In the genomic region with DNA sequence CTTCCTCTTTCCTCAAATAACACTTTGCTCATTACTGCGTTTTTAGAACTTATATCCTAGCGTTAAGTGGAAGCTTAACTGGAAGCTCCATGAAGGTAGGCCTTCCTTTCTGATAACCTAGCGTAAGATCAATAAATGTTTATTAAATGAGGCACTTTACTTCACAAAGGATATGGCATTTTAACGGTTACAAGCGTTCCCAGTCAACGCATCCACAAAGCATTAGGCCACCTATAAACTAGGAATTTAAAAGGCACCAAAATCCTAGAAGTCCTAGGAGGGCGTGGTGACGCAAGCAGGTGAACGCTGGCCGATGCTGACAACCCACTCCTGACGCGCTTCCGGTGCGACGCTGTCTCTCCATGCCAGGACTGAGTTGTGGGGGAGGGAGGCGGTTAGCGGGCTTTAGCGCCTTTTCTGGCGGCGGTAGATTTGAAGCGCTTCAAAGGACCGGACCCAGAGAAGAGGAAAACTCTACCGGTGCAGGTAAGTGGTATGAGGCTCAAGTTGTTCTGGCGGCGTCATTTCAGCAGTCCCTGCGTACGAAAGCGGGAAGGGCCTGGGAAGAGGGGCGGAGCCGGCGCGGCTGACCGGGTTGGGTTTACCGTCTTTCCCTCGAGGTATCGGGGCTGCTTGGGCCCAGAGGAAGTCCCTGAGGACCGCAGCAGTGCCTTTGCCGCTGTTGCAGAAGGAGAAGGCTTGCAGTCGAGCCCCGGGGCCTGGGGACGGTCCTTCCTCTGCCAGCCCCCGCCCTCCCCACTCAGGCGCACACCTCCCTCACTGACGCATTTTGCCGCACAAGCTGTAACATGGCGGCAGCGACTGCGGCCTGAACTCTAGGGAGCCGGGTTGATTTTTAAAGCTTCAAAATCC, we compare ENCODE assay signal across 1 cellular context.
TF ChIP-seq lines count a peak whose summit lies in the region.

A gene (plus strand): TSS at position 347 of the 873 bp plus-strand sequence. CDS start 19,691 bp downstream, outside the sequence.

TF ChIP-seq in GM12878, 131 proteins besides CTCF, POLR2A, EP300 and RAD21 (continued from another document and continues in another):
- TF ChIP-seq, protein P1, sequence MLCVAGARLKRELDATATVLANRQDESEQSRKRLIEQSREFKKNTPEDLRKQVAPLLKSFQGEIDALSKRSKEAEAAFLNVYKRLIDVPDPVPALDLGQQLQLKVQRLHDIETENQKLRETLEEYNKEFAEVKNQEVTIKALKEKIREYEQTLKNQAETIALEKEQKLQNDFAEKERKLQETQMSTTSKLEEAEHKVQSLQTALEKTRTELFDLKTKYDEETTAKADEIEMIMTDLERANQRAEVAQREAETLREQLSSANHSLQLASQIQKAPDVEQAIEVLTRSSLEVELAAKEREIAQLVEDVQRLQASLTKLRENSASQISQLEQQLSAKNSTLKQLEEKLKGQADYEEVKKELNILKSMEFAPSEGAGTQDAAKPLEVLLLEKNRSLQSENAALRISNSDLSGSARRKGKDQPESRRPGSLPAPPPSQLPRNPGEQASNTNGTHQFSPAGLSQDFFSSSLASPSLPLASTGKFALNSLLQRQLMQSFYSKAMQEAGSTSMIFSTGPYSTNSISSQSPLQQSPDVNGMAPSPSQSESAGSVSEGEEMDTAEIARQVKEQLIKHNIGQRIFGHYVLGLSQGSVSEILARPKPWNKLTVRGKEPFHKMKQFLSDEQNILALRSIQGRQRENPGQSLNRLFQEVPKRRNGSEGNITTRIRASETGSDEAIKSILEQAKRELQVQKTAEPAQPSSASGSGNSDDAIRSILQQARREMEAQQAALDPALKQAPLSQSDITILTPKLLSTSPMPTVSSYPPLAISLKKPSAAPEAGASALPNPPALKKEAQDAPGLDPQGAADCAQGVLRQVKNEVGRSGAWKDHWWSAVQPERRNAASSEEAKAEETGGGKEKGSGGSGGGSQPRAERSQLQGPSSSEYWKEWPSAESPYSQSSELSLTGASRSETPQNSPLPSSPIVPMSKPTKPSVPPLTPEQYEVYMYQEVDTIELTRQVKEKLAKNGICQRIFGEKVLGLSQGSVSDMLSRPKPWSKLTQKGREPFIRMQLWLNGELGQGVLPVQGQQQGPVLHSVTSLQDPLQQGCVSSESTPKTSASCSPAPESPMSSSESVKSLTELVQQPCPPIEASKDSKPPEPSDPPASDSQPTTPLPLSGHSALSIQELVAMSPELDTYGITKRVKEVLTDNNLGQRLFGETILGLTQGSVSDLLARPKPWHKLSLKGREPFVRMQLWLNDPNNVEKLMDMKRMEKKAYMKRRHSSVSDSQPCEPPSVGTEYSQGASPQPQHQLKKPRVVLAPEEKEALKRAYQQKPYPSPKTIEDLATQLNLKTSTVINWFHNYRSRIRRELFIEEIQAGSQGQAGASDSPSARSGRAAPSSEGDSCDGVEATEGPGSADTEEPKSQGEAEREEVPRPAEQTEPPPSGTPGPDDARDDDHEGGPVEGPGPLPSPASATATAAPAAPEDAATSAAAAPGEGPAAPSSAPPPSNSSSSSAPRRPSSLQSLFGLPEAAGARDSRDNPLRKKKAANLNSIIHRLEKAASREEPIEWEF (IDR thresholded peaks at IDR 0.05; ENCODE audit: insufficient replicate concordance, low read depth, low read length), result no peak
- peak; percentile 49; the same call in 1 of the 2 replicates for TF ChIP-seq HDGF (IDR thresholded peaks at IDR 0.05)
- TF ChIP-seq EGR1 (IDR thresholded peaks at IDR 0.05; ENCODE audit: borderline replicate concordance in 1 of 2, low read depth in 2 of 2, low read length in 2 of 2), result peak; percentile 18 to 33; a peak in 2 of 3 replicates
- TF ChIP-seq RELA (IDR thresholded peaks at IDR 0.05; ENCODE audit: borderline replicate concordance, partially characterized antibody), result no peak
- TF ChIP-seq, protein P2, sequence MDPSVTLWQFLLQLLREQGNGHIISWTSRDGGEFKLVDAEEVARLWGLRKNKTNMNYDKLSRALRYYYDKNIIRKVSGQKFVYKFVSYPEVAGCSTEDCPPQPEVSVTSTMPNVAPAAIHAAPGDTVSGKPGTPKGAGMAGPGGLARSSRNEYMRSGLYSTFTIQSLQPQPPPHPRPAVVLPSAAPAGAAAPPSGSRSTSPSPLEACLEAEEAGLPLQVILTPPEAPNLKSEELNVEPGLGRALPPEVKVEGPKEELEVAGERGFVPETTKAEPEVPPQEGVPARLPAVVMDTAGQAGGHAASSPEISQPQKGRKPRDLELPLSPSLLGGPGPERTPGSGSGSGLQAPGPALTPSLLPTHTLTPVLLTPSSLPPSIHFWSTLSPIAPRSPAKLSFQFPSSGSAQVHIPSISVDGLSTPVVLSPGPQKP (IDR thresholded peaks at IDR 0.05; ENCODE audit: low read depth, low read length), result peak; percentile 96
- no peak for TF ChIP-seq PAX5 (IDR thresholded peaks at IDR 0.05; ENCODE audit: borderline replicate concordance, low read depth, low read length)
- TF ChIP-seq POLR2AphosphoS5 (IDR thresholded peaks at IDR 0.05; ENCODE audit: low read length), result peak; percentile 87
- TF ChIP-seq TBL1XR1 (IDR thresholded peaks at IDR 0.05; ENCODE audit: low read depth, low read length), result peak; percentile 53
- TF ChIP-seq, protein P3, sequence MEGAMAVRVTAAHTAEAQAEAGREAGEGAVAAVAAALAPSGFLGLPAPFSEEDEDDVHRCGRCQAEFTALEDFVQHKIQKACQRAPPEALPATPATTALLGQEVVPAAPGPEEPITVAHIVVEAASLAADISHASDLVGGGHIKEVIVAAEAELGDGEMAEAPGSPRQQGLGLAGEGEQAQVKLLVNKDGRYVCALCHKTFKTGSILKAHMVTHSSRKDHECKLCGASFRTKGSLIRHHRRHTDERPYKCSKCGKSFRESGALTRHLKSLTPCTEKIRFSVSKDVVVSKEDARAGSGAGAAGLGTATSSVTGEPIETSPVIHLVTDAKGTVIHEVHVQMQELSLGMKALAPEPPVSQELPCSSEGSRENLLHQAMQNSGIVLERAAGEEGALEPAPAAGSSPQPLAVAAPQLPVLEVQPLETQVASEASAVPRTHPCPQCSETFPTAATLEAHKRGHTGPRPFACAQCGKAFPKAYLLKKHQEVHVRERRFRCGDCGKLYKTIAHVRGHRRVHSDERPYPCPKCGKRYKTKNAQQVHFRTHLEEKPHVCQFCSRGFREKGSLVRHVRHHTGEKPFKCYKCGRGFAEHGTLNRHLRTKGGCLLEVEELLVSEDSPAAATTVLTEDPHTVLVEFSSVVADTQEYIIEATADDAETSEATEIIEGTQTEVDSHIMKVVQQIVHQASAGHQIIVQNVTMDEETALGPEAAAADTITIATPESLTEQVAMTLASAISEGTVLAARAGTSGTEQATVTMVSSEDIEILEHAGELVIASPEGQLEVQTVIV (IDR thresholded peaks at IDR 0.05; ENCODE audit: borderline replicate concordance, partially characterized antibody), result peak; percentile 10
- peak; percentile 19; the same call in 1 of the 2 replicates for TF ChIP-seq RAD51 (IDR thresholded peaks at IDR 0.05)
- TF ChIP-seq POU2F2 (IDR thresholded peaks at IDR 0.05; ENCODE audit: borderline replicate concordance, low read depth, low read length), result peak; percentile 73; the same call in 2 of the 3 replicates
- TF ChIP-seq, protein P4, sequence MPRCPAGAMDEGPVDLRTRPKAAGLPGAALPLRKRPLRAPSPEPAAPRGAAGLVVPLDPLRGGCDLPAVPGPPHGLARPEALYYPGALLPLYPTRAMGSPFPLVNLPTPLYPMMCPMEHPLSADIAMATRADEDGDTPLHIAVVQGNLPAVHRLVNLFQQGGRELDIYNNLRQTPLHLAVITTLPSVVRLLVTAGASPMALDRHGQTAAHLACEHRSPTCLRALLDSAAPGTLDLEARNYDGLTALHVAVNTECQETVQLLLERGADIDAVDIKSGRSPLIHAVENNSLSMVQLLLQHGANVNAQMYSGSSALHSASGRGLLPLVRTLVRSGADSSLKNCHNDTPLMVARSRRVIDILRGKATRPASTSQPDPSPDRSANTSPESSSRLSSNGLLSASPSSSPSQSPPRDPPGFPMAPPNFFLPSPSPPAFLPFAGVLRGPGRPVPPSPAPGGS (IDR thresholded peaks at IDR 0.05; ENCODE audit: borderline replicate concordance, insufficient read depth, low read depth, low read length, poor library complexity, severe bottlenecking), result no peak
- TF ChIP-seq, protein P5, sequence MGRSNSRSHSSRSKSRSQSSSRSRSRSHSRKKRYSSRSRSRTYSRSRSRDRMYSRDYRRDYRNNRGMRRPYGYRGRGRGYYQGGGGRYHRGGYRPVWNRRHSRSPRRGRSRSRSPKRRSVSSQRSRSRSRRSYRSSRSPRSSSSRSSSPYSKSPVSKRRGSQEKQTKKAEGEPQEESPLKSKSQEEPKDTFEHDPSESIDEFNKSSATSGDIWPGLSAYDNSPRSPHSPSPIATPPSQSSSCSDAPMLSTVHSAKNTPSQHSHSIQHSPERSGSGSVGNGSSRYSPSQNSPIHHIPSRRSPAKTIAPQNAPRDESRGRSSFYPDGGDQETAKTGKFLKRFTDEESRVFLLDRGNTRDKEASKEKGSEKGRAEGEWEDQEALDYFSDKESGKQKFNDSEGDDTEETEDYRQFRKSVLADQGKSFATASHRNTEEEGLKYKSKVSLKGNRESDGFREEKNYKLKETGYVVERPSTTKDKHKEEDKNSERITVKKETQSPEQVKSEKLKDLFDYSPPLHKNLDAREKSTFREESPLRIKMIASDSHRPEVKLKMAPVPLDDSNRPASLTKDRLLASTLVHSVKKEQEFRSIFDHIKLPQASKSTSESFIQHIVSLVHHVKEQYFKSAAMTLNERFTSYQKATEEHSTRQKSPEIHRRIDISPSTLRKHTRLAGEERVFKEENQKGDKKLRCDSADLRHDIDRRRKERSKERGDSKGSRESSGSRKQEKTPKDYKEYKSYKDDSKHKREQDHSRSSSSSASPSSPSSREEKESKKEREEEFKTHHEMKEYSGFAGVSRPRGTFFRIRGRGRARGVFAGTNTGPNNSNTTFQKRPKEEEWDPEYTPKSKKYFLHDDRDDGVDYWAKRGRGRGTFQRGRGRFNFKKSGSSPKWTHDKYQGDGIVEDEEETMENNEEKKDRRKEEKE (IDR thresholded peaks at IDR 0.05), result no peak
- no peak for TF ChIP-seq SUPT20H (IDR thresholded peaks at IDR 0.05; ENCODE audit: borderline replicate concordance, control insufficient read depth, low read depth, low read length)
- 0 out of 2 replicates have a peak, but pooled peaks have one; percentile 67 for TF ChIP-seq ASH2L (IDR thresholded peaks at IDR 0.05; ENCODE audit: borderline replicate concordance, low read depth)
- TF ChIP-seq, protein P6, sequence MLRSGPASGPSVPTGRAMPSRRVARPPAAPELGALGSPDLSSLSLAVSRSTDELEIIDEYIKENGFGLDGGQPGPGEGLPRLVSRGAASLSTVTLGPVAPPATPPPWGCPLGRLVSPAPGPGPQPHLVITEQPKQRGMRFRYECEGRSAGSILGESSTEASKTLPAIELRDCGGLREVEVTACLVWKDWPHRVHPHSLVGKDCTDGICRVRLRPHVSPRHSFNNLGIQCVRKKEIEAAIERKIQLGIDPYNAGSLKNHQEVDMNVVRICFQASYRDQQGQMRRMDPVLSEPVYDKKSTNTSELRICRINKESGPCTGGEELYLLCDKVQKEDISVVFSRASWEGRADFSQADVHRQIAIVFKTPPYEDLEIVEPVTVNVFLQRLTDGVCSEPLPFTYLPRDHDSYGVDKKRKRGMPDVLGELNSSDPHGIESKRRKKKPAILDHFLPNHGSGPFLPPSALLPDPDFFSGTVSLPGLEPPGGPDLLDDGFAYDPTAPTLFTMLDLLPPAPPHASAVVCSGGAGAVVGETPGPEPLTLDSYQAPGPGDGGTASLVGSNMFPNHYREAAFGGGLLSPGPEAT (IDR thresholded peaks at IDR 0.05; ENCODE audit: low read depth), result peak; percentile 85
- TF ChIP-seq HCFC1 (IDR thresholded peaks at IDR 0.05; ENCODE audit: low read length), result peak; percentile 75
- TF ChIP-seq RB1 (IDR thresholded peaks at IDR 0.05; ENCODE audit: borderline replicate concordance), result peak; percentile 99; the same call in 1 of the 2 replicates
- peak; percentile 77 for TF ChIP-seq RUNX3 (IDR thresholded peaks at IDR 0.05; ENCODE audit: low read length)
- TF ChIP-seq, protein P7, sequence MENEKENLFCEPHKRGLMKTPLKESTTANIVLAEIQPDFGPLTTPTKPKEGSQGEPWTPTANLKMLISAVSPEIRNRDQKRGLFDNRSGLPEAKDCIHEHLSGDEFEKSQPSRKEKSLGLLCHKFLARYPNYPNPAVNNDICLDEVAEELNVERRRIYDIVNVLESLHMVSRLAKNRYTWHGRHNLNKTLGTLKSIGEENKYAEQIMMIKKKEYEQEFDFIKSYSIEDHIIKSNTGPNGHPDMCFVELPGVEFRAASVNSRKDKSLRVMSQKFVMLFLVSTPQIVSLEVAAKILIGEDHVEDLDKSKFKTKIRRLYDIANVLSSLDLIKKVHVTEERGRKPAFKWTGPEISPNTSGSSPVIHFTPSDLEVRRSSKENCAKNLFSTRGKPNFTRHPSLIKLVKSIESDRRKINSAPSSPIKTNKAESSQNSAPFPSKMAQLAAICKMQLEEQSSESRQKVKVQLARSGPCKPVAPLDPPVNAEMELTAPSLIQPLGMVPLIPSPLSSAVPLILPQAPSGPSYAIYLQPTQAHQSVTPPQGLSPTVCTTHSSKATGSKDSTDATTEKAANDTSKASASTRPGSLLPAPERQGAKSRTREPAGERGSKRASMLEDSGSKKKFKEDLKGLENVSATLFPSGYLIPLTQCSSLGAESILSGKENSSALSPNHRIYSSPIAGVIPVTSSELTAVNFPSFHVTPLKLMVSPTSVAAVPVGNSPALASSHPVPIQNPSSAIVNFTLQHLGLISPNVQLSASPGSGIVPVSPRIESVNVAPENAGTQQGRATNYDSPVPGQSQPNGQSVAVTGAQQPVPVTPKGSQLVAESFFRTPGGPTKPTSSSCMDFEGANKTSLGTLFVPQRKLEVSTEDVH (IDR thresholded peaks at IDR 0.05; ENCODE audit: low read depth, partially characterized antibody), result peak; percentile 78
- no peak for TF ChIP-seq BCL11A (IDR thresholded peaks at IDR 0.05; ENCODE audit: low read depth, low read length)
- TF ChIP-seq, protein P8, sequence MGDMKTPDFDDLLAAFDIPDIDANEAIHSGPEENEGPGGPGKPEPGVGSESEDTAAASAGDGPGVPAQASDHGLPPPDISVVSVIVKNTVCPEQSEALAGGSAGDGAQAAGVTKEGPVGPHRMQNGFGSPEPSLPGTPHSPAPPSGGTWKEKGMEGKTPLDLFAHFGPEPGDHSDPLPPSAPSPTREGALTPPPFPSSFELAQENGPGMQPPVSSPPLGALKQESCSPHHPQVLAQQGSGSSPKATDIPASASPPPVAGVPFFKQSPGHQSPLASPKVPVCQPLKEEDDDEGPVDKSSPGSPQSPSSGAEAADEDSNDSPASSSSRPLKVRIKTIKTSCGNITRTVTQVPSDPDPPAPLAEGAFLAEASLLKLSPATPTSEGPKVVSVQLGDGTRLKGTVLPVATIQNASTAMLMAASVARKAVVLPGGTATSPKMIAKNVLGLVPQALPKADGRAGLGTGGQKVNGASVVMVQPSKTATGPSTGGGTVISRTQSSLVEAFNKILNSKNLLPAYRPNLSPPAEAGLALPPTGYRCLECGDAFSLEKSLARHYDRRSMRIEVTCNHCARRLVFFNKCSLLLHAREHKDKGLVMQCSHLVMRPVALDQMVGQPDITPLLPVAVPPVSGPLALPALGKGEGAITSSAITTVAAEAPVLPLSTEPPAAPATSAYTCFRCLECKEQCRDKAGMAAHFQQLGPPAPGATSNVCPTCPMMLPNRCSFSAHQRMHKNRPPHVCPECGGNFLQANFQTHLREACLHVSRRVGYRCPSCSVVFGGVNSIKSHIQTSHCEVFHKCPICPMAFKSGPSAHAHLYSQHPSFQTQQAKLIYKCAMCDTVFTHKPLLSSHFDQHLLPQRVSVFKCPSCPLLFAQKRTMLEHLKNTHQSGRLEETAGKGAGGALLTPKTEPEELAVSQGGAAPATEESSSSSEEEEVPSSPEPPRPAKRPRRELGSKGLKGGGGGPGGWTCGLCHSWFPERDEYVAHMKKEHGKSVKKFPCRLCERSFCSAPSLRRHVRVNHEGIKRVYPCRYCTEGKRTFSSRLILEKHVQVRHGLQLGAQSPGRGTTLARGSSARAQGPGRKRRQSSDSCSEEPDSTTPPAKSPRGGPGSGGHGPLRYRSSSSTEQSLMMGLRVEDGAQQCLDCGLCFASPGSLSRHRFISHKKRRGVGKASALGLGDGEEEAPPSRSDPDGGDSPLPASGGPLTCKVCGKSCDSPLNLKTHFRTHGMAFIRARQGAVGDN (IDR thresholded peaks at IDR 0.05), result peak; percentile 83
- peak; percentile 96 for TF ChIP-seq YY1 (IDR thresholded peaks at IDR 0.05; ENCODE audit: low read depth, low read length)
